ENCODE assay signal across 21 cellular contexts in genomic region chr6:122264557-122264956, GRCh38.
DNase-seq lines count a peak whose midpoint lies in the region; ATAC-seq and TF ChIP-seq lines count a peak whose summit lies in the region.
"Had no signal": no experiment of that assay in that cellular context is flagged by ENCODE, and none has a peak within 500 bp of the region (broad histone marks: within the 10 kb centered on the region; RNA-seq: fewer than 3 reads in every experiment).

No MANE protein-coding gene starts in this region.

- peaks cover 16% of the 10 kb centered on the region for H3K36me3 Mint-ChIP-seq in GM23338 (ENCODE audit: low read depth)
- H3K36me3 Mint-ChIP-seq in activated CD4-positive, alpha-beta T cell treated with anti-CD3 and anti-CD28 coated beads, Interleukin-2, amount 10 ng/mL, durations not matched to agents 7 days and 5 days (ENCODE audit: low read depth): no peaks in the 10 kb centered on the region
- H3K36me3 Mint-ChIP-seq in activated naive CD8-positive, alpha-beta T cell treated with anti-CD3 and anti-CD28 coated beads, Interleukin-2, amount 50 U/mL, for 24 hours (ENCODE audit: low read depth): no peaks in the 10 kb centered on the region
- H3K36me3 Mint-ChIP-seq: CD14-positive monocyte; CD4-positive, alpha-beta memory T cell; IgD-negative memory B cell had no signal

- H4K20me1 ChIP-seq in GM23338 (replicated peaks; ENCODE audit: insufficient read depth): no peaks in the 10 kb centered on the region
- H4K20me1 ChIP-seq: BLaER1 had no signal

- POLR2A ChIA-PET in activated CD4-positive, alpha-beta T cell treated with anti-CD3 and anti-CD28 coated beads, Interleukin-2, amount 10 ng/mL, durations not matched to agents 7 days and 5 days (lab: Charles Lee): no interaction called here

- H3K27me3 Mint-ChIP-seq in GM23338 (ENCODE audit: insufficient read depth, low read depth, poor library complexity): peaks cover 4% of the 10 kb centered on the region
- H3K27me3 Mint-ChIP-seq in activated CD4-positive, alpha-beta T cell treated with anti-CD3 and anti-CD28 coated beads, Interleukin-2, amount 10 ng/mL, durations not matched to agents 7 days and 5 days: no peaks in the 10 kb centered on the region
- peaks cover 2% of the 10 kb centered on the region for H3K27me3 Mint-ChIP-seq in activated naive CD8-positive, alpha-beta T cell treated with anti-CD3 and anti-CD28 coated beads, Interleukin-2, amount 50 U/mL, for 24 hours
- H3K27me3 Mint-ChIP-seq: IgD-negative memory B cell had no signal

- H3K79me2 ChIP-seq in GM23338 (replicated peaks; ENCODE audit: insufficient read depth): no peaks in the 10 kb centered on the region

- H3K9ac ChIP-seq in NT2/D1 (ENCODE audit: insufficient read length, low read depth): no peak overlapping the region
- H3K9ac ChIP-seq: BLaER1, GM23248 had no signal

- CTCF ChIA-PET in activated CD4-positive, alpha-beta T cell treated with anti-CD3 and anti-CD28 coated beads, Interleukin-2, amount 10 ng/mL, durations not matched to agents 7 days and 5 days (lab: Charles Lee): interaction anchor here (0.6 kb wide), 1 partner anchor 255 kb away, joined by 3 read pairs; no protein-coding TSS in a partner anchor

- no peaks in the 10 kb centered on the region for H3K27me3 ChIP-seq in GM23338 (ENCODE audit: insufficient read depth)
- no peaks in the 10 kb centered on the region for H3K27me3 ChIP-seq in NT2/D1 (ENCODE audit: insufficient read depth, insufficient read length)
- H3K27me3 ChIP-seq: BLaER1 had no signal

- H3K4me1 ChIP-seq in GM23338 (ENCODE audit: insufficient read depth): peaks cover 14% of the 10 kb centered on the region
- H3K4me1 ChIP-seq in NT2/D1 (ENCODE audit: insufficient read depth, insufficient read length): no peaks in the 10 kb centered on the region
- H3K4me1 ChIP-seq: A549, HAP-1 had no signal

- H3K9me3 Mint-ChIP-seq in GM23338: peaks cover 16% of the 10 kb centered on the region
- no peaks in the 10 kb centered on the region for H3K9me3 Mint-ChIP-seq in activated CD4-positive, alpha-beta T cell treated with anti-CD3 and anti-CD28 coated beads, Interleukin-2, amount 10 ng/mL, durations not matched to agents 7 days and 5 days
- peaks cover 5% of the 10 kb centered on the region for H3K9me3 Mint-ChIP-seq in activated naive CD8-positive, alpha-beta T cell treated with anti-CD3 and anti-CD28 coated beads, Interleukin-2, amount 50 U/mL, for 24 hours

- ATAC-seq in GM23338: peak; percentile 79
- no peak for ATAC-seq in activated naive CD8-positive, alpha-beta T cell treated with anti-CD3 and anti-CD28 coated beads, Interleukin-2, amount 50 U/mL, for 24 hours
- ATAC-seq: A549, HepG2 had no signal

- TF ChIP-seq CTCF in GM23338 (conservative IDR thresholded peaks at IDR 0.05; ENCODE audit: low read depth in 2 of 2): no peak

- H3K36me3 ChIP-seq in GM23338 (ENCODE audit: insufficient read depth) (no peaks in the 10 kb centered on the region), NT2/D1 (ENCODE audit: insufficient read depth, insufficient read length, low read length) (no peaks in the 10 kb centered on the region)
- H3K36me3 ChIP-seq: BLaER1, HAP-1 had no signal

- no peaks in the 10 kb centered on the region for H3K9me2 ChIP-seq in GM23338 (ENCODE audit: insufficient read depth)

- H2AFZ ChIP-seq in GM23338: no peak overlapping the region
- H2AFZ ChIP-seq: GM23248 had no signal

- peaks cover 14% of the 10 kb centered on the region for H3K4me1 Mint-ChIP-seq in GM23338
- H3K4me1 Mint-ChIP-seq in activated CD4-positive, alpha-beta T cell treated with anti-CD3 and anti-CD28 coated beads, Interleukin-2, amount 10 ng/mL, durations not matched to agents 7 days and 5 days: no peaks in the 10 kb centered on the region
- no peaks in the 10 kb centered on the region for H3K4me1 Mint-ChIP-seq in activated naive CD8-positive, alpha-beta T cell treated with anti-CD3 and anti-CD28 coated beads, Interleukin-2, amount 50 U/mL, for 24 hours
- H3K4me1 Mint-ChIP-seq: CD14-positive monocyte; CD4-positive, alpha-beta memory T cell; IgD-negative memory B cell had no signal

- H3K4me3 Mint-ChIP-seq in GM23338: peak overlapping the region; percentile 33; the same call in 2 of the 3 replicates
- H3K4me3 Mint-ChIP-seq in activated CD4-positive, alpha-beta T cell treated with anti-CD3 and anti-CD28 coated beads, Interleukin-2, amount 10 ng/mL, durations not matched to agents 7 days and 5 days: no peak overlapping the region
- H3K4me3 Mint-ChIP-seq in activated naive CD8-positive, alpha-beta T cell treated with anti-CD3 and anti-CD28 coated beads, Interleukin-2, amount 50 U/mL, for 24 hours: no peak overlapping the region
- H3K4me3 Mint-ChIP-seq: CD14-positive monocyte; CD4-positive, alpha-beta memory T cell; IgD-negative memory B cell had no signal

- H3K9me3 ChIP-seq in NT2/D1 (ENCODE audit: insufficient read depth, low read length): no peaks in the 10 kb centered on the region
- H3K9me3 ChIP-seq: A549, HAP-1 had no signal

- no peak overlapping the region for H3K27ac ChIP-seq in GM23338 (ENCODE audit: low read depth)
- H3K27ac ChIP-seq: 22Rv1, A549, BLaER1, GM23248, HL-60 had no signal

- no peaks in the 10 kb centered on the region for H3F3A ChIP-seq in GM23338 (replicated peaks; ENCODE audit: low read depth)

- H3K27ac Mint-ChIP-seq in GM23338: no peak overlapping the region
- H3K27ac Mint-ChIP-seq in activated CD4-positive, alpha-beta T cell treated with anti-CD3 and anti-CD28 coated beads, Interleukin-2, amount 10 ng/mL, durations not matched to agents 7 days and 5 days: no peak overlapping the region
- H3K27ac Mint-ChIP-seq in activated naive CD8-positive, alpha-beta T cell treated with anti-CD3 and anti-CD28 coated beads, Interleukin-2, amount 50 U/mL, for 24 hours: no peak overlapping the region
- H3K27ac Mint-ChIP-seq: CD14-positive monocyte; CD4-positive, alpha-beta memory T cell; IgD-negative memory B cell had no signal

- DNase-seq in GM23338 (ENCODE audit: low spot score): peak; percentile 51
- DNase-seq in NT2/D1 (ENCODE audit: low read depth, low spot score): peak; percentile 20
- peak; percentile 20 for DNase-seq in iPS DF 19.7 (ENCODE audit: low read depth, low spot score)
- peak; percentile 67 for DNase-seq in iPS-NIHi11 (ENCODE audit: low spot score)
- no peak for DNase-seq in NCI-H2227 (lab: John Stamatoyannopoulos, UW; ENCODE audit: unreplicated experiment)
- no peak for DNase-seq in activated CD4-positive, alpha-beta T cell treated with anti-CD3 and anti-CD28 coated beads, Interleukin-2, amount 10 ng/mL, durations not matched to agents 7 days and 5 days
- DNase-seq in activated naive CD8-positive, alpha-beta T cell treated with anti-CD3 and anti-CD28 coated beads, Interleukin-2, amount 50 U/mL, for 24 hours: no peak
- no peak for DNase-seq in HCEC 1CT
- DNase-seq: CD4-positive, alpha-beta memory T cell; DMS79 treated with DMSO at 0.1 percent for 48 hours; GF-D8; GM23248; KBM-7 had no signal

- H3K4me3 ChIP-seq in GM23338: 0 out of 2 replicates have a peak overlapping the region, but pooled peaks have one; percentile 4
- no peak overlapping the region for H3K4me3 ChIP-seq in NT2/D1 (ENCODE audit: insufficient read length, low read depth)
- H3K4me3 ChIP-seq: A549, BLaER1, GM23248, HAP-1 had no signal

- H3K4me2 ChIP-seq in GM23338: peak overlapping the region; percentile 21; the same call in 1 of the 2 replicates
- H3K4me2 ChIP-seq: A549, BLaER1 had no signal

TF ChIP-seq in GM23338, 12 proteins besides CTCF, POLR2A, EP300 and RAD21 (continues in another document):
- no peak for TF ChIP-seq EZH2phosphoT487 (IDR thresholded peaks at IDR 0.05; ENCODE audit: unreplicated experiment)
- TF ChIP-seq JUNB (IDR thresholded peaks at IDR 0.05; ENCODE audit: unreplicated experiment): no peak
- TF ChIP-seq REST (IDR thresholded peaks at IDR 0.05; ENCODE audit: unreplicated experiment): no peak
- no peak for TF ChIP-seq ZNF114 (CRISPR knock-in tag; IDR thresholded peaks at IDR 0.05)
- no peak for TF ChIP-seq STAT1 (IDR thresholded peaks at IDR 0.05; ENCODE audit: unreplicated experiment)
- no peak for TF ChIP-seq ZNF331 (CRISPR knock-in tag; IDR thresholded peaks at IDR 0.05; ENCODE audit: low read depth)
- no peak for TF ChIP-seq POLR2AphosphoS5 (IDR thresholded peaks at IDR 0.05; ENCODE audit: low read depth)
- no peak for TF ChIP-seq NANOG (IDR thresholded peaks at IDR 0.05; ENCODE audit: borderline replicate concordance)
- no peak for TF ChIP-seq CREB1 (CRISPR knock-in tag; IDR thresholded peaks at IDR 0.05; ENCODE audit: low read depth)

Comparison
In these comparisons a context has a peak if more than half of its experiments do, and no peak if none do; other contexts are left out.
1. DNase-seq: peak in GM23338 (single experiment), NT2/D1 (single experiment), iPS DF 19.7 (single experiment) and iPS-NIHi11 (single experiment); none in NCI-H2227 (single experiment), activated CD4-positive, alpha-beta T cell treated with anti-CD3 and anti-CD28 coated beads, Interleukin-2, amount 10 ng/mL, durations not matched to agents 7 days and 5 days (single experiment), activated naive CD8-positive, alpha-beta T cell treated with anti-CD3 and anti-CD28 coated beads, Interleukin-2, amount 50 U/mL, for 24 hours (single experiment) and HCEC 1CT (single experiment).